Comparison of ENCODE assay signal across 10 cellular contexts in the genomic region with DNA sequence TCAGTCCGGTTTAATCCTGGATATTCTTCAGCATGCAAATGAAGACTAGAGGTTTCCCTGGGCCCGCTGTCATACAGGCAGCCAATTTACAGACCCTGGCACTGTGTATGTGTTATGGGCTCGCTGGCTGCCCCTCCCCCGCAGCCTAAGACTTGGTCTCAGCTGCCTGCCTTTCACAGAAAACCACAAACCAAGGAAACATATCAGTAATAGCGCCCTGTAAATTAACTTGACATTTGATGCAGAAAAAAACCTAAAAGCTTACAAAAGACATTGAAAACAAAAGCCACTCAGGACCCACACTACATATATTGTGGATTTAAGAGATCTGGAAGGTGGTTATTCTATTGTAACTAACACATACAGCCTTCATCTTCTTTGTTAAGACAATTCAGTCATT.
DNase-seq lines count a peak whose midpoint lies in the region; ATAC-seq and TF ChIP-seq lines count a peak whose summit lies in the region.
"Had no signal": no experiment of that assay in that cellular context is flagged by ENCODE, and none has a peak within 500 bp of the region (broad histone marks: within the 10 kb centered on the region; RNA-seq: fewer than 3 reads in every experiment).

No MANE protein-coding gene starts in this region.

- CTCF ChIA-PET in activated CD8-positive, alpha-beta T cell treated with anti-CD3 and anti-CD28 coated beads for 36 hours (lab: Charles Lee): no interaction called here
- CTCF ChIA-PET in activated CD8-positive, alpha-beta T cell treated with anti-CD3 and anti-CD28 coated beads, Interleukin-2, amount 10 ng/mL, durations not matched to agents 7 days and 5 days (lab: Charles Lee): no interaction called here

- H3K27me3 Mint-ChIP-seq in activated CD8-positive, alpha-beta T cell treated with anti-CD3 and anti-CD28 coated beads for 36 hours: peaks cover 1% of the 10 kb centered on the region
- H3K27me3 Mint-ChIP-seq in activated CD8-positive, alpha-beta T cell treated with anti-CD3 and anti-CD28 coated beads, Interleukin-2, amount 10 ng/mL, durations not matched to agents 7 days and 5 days (ENCODE audit: low read depth): peaks cover 8% of the 10 kb centered on the region
- H3K27me3 Mint-ChIP-seq in endodermal cell (ENCODE audit: insufficient read depth): no peaks in the 10 kb centered on the region

- no peaks in the 10 kb centered on the region for H3K36me3 Mint-ChIP-seq in activated CD8-positive, alpha-beta T cell treated with anti-CD3 and anti-CD28 coated beads for 36 hours (ENCODE audit: low read depth)
- H3K36me3 Mint-ChIP-seq in activated CD8-positive, alpha-beta T cell treated with anti-CD3 and anti-CD28 coated beads, Interleukin-2, amount 10 ng/mL, durations not matched to agents 7 days and 5 days (ENCODE audit: low read depth): no peaks in the 10 kb centered on the region
- H3K36me3 Mint-ChIP-seq in endodermal cell (ENCODE audit: low read depth): no peaks in the 10 kb centered on the region
- H3K36me3 Mint-ChIP-seq: T-cell had no signal

- POLR2A ChIA-PET in activated CD8-positive, alpha-beta T cell treated with anti-CD3 and anti-CD28 coated beads for 36 hours (lab: Charles Lee): no interaction called here
- POLR2A ChIA-PET in activated CD8-positive, alpha-beta T cell treated with anti-CD3 and anti-CD28 coated beads, Interleukin-2, amount 10 ng/mL, durations not matched to agents 7 days and 5 days (lab: Charles Lee): no interaction called here

- H3K4me3 ChIP-seq in endodermal cell (ENCODE audit: low read length) (no peak overlapping the region), testis (no peak overlapping the region)
- H3K4me3 ChIP-seq: lung had no signal

- no peak overlapping the region for H3K4me3 Mint-ChIP-seq in activated CD8-positive, alpha-beta T cell treated with anti-CD3 and anti-CD28 coated beads for 36 hours
- H3K4me3 Mint-ChIP-seq in activated CD8-positive, alpha-beta T cell treated with anti-CD3 and anti-CD28 coated beads, Interleukin-2, amount 10 ng/mL, durations not matched to agents 7 days and 5 days: no peak overlapping the region
- H3K4me3 Mint-ChIP-seq in endodermal cell: no peak overlapping the region
- H3K4me3 Mint-ChIP-seq: T-cell had no signal

- H3K9ac ChIP-seq in endodermal cell (ENCODE audit: extremely low read depth, low read length, poor library complexity, severe bottlenecking): no peak overlapping the region

- H3K4me1 ChIP-seq in endodermal cell (ENCODE audit: control insufficient read depth, insufficient read depth, low read length): no peaks in the 10 kb centered on the region
- H3K4me1 ChIP-seq in testis: no peaks in the 10 kb centered on the region

- no peak for TF ChIP-seq POLR2A in testis (IDR thresholded peaks at IDR 0.05)

- H3K27ac ChIP-seq in endodermal cell (ENCODE audit: low read depth, low read length): peak overlapping the region; percentile 99
- no peak overlapping the region for H3K27ac ChIP-seq in testis

- H3K4me1 Mint-ChIP-seq in activated CD8-positive, alpha-beta T cell treated with anti-CD3 and anti-CD28 coated beads for 36 hours (ENCODE audit: low read depth): peaks cover 7% of the 10 kb centered on the region
- peaks cover 4% of the 10 kb centered on the region for H3K4me1 Mint-ChIP-seq in activated CD8-positive, alpha-beta T cell treated with anti-CD3 and anti-CD28 coated beads, Interleukin-2, amount 10 ng/mL, durations not matched to agents 7 days and 5 days (ENCODE audit: low read depth)
- H3K4me1 Mint-ChIP-seq in endodermal cell: peaks cover 25% of the 10 kb centered on the region

- DNase-seq in activated CD8-positive, alpha-beta T cell treated with anti-CD3 and anti-CD28 coated beads for 36 hours: peak; percentile 12
- DNase-seq in activated CD8-positive, alpha-beta T cell treated with anti-CD3 and anti-CD28 coated beads, Interleukin-2, amount 10 ng/mL, durations not matched to agents 7 days and 5 days: no peak
- DNase-seq in NCI-H69 (lab: John Stamatoyannopoulos, UW) (peak; percentile 98), endodermal cell (peak; percentile 72), testis (peak; percentile 17), NCI-H146 treated with DMSO at 0.1 percent for 48 hours (lab: John Stamatoyannopoulos, UW; ENCODE audit: unreplicated experiment) (no peak), NCI-H1092 (lab: John Stamatoyannopoulos, UW) (no peak)
- DNase-seq: T-cell had no signal

- H3K36me3 ChIP-seq in endodermal cell (ENCODE audit: control insufficient read depth, insufficient read depth, low read length) (no peaks in the 10 kb centered on the region), testis (ENCODE audit: low read depth, missing control alignments) (no peaks in the 10 kb centered on the region)

- H3K27ac Mint-ChIP-seq in activated CD8-positive, alpha-beta T cell treated with anti-CD3 and anti-CD28 coated beads for 36 hours: no peak overlapping the region
- H3K27ac Mint-ChIP-seq in activated CD8-positive, alpha-beta T cell treated with anti-CD3 and anti-CD28 coated beads, Interleukin-2, amount 10 ng/mL, durations not matched to agents 7 days and 5 days: no peak overlapping the region
- H3K27ac Mint-ChIP-seq in endodermal cell: no peak overlapping the region
- H3K27ac Mint-ChIP-seq: T-cell had no signal

- intact Hi-C loops in activated CD8-positive, alpha-beta T cell treated with anti-CD3 and anti-CD28 coated beads for 36 hours (cut with micrococcal nuclease): no loop called here
- intact Hi-C loops in testis (cut with DNase I; ENCODE audit: low total_unique reads): no loop called here

- H3K27me3 ChIP-seq in endodermal cell (ENCODE audit: control insufficient read depth, insufficient read depth, low read length, poor library complexity, severe bottlenecking) (no peaks in the 10 kb centered on the region), testis (no peaks in the 10 kb centered on the region)

- TF ChIP-seq CTCF in activated CD8-positive, alpha-beta T cell treated with anti-CD3 and anti-CD28 coated beads for 36 hours (IDR thresholded peaks at IDR 0.05): no peak
- TF ChIP-seq CTCF in endodermal cell (conservative IDR thresholded peaks at IDR 0.05): no peak
- TF ChIP-seq CTCF in testis (IDR thresholded peaks at IDR 0.05): no peak

- H3K9me3 Mint-ChIP-seq in activated CD8-positive, alpha-beta T cell treated with anti-CD3 and anti-CD28 coated beads for 36 hours: no peaks in the 10 kb centered on the region
- H3K9me3 Mint-ChIP-seq in activated CD8-positive, alpha-beta T cell treated with anti-CD3 and anti-CD28 coated beads, Interleukin-2, amount 10 ng/mL, durations not matched to agents 7 days and 5 days (ENCODE audit: insufficient read depth): no peaks in the 10 kb centered on the region
- H3K9me3 Mint-ChIP-seq in endodermal cell: no peaks in the 10 kb centered on the region
- H3K9me3 Mint-ChIP-seq: T-cell had no signal

- 28% methylated on average over 5 of the region's 5 CpGs; no CpG with 5 or more reads in 1 of the 2 experiments for WGBS in endodermal cell (ENCODE audit: insufficient coverage in 1 of 2, insufficient read length in 1 of 2), 2 experiments
- WGBS in testis, 2 donors: 24 to 31% methylated on average over 5 of the region's 5 CpGs

- no peak for ATAC-seq in activated CD8-positive, alpha-beta T cell treated with anti-CD3 and anti-CD28 coated beads for 36 hours
- no peak for ATAC-seq in activated CD8-positive, alpha-beta T cell treated with anti-CD3 and anti-CD28 coated beads, Interleukin-2, amount 10 ng/mL, durations not matched to agents 7 days and 5 days
- no peak for ATAC-seq in GM18519 (IDR thresholded peaks at IDR 0.05; ENCODE audit: low FRiP score, unreplicated experiment)
- ATAC-seq: T-cell had no signal

- H3K9me3 ChIP-seq in endodermal cell (ENCODE audit: control insufficient read depth, low read length) (no peaks in the 10 kb centered on the region), testis (no peaks in the 10 kb centered on the region)

Comparison
In these comparisons a context has a peak if more than half of its experiments do, and no peak if none do; other contexts are left out.
1. DNase-seq: peak in activated CD8-positive, alpha-beta T cell treated with anti-CD3 and anti-CD28 coated beads for 36 hours (single experiment), NCI-H69 (single experiment), endodermal cell (single experiment) and testis (single experiment); none in activated CD8-positive, alpha-beta T cell treated with anti-CD3 and anti-CD28 coated beads, Interleukin-2, amount 10 ng/mL, durations not matched to agents 7 days and 5 days (single experiment), NCI-H146 treated with DMSO at 0.1 percent for 48 hours (single experiment) and NCI-H1092 (single experiment).